Comparison of ENCODE assay signal across 28 cellular contexts in genomic region chr2:45396671-45397070, GRCh38.
"Had no signal": no experiment of that assay in that cellular context is flagged by ENCODE, and none has a peak within 500 bp of the region (broad histone marks: within the 10 kb centered on the region; RNA-seq: fewer than 3 reads in every experiment).

No MANE protein-coding gene starts in this region.

- H3K36me3 ChIP-seq: neural progenitor cell, right lobe of liver had no signal

- H3K4me3 Mint-ChIP-seq: activated CD4-positive, alpha-beta memory T cell treated with anti-CD3 and anti-CD28 coated beads, Interleukin-2, amount 10 ng/mL, durations not matched to agents 7 days and 5 days; activated naive CD4-positive, alpha-beta T cell treated with anti-CD3 and anti-CD28 coated beads, Interleukin-2, amount 10 ng/mL, durations not matched to agents 7 days and 5 days; activated naive CD8-positive, alpha-beta T cell treated with anti-CD3 and anti-CD28 coated beads, Interleukin-2, amount 50 U/mL, for 24 hours; activated T-cell treated with anti-CD3 and anti-CD28 coated beads, Interleukin-2, amount 50 U/mL, for 72 hours; brain; dendritic cell treated with granulocyte-macrophage colony-stimulating factor and Interleukin-4, amounts not matched to agents 40 ng/mL and 50 ng/mL, for 4 days; immature natural killer cell; naive thymus-derived CD4-positive, alpha-beta T cell; neural progenitor cell; stimulated activated effector memory CD8-positive, alpha-beta T cell treated with anti-CD3 and anti-CD28 coated beads, Interleukin-12 subunit alpha, Interleukin-12 subunit beta, amount 100 ng/mL, for 72 hours; stimulated activated naive CD8-positive, alpha-beta T cell treated with anti-CD3 and anti-CD28 coated beads, Interleukin-15, amount 100 ng/mL, for 72 hours had no signal

- H3K4me1 ChIP-seq: left ventricle myocardium inferior, right lobe of liver, tibial artery had no signal

- H3K9me3 ChIP-seq: left ventricle myocardium inferior, right lobe of liver, tibial artery had no signal

- H3K27me3 Mint-ChIP-seq: activated CD4-positive, alpha-beta memory T cell treated with anti-CD3 and anti-CD28 coated beads, Interleukin-2, amount 10 ng/mL, durations not matched to agents 7 days and 5 days; activated naive CD4-positive, alpha-beta T cell treated with anti-CD3 and anti-CD28 coated beads, Interleukin-2, amount 10 ng/mL, durations not matched to agents 7 days and 5 days; activated naive CD8-positive, alpha-beta T cell treated with anti-CD3 and anti-CD28 coated beads, Interleukin-2, amount 50 U/mL, for 24 hours; brain; dendritic cell treated with granulocyte-macrophage colony-stimulating factor and Interleukin-4, amounts not matched to agents 40 ng/mL and 50 ng/mL, for 4 days; naive thymus-derived CD4-positive, alpha-beta T cell; stimulated activated naive CD8-positive, alpha-beta T cell treated with anti-CD3 and anti-CD28 coated beads, Interleukin-15, amount 100 ng/mL, for 72 hours had no signal

- H3K9ac ChIP-seq: neural progenitor cell had no signal

- H3K27ac Mint-ChIP-seq: activated CD4-positive, alpha-beta memory T cell treated with anti-CD3 and anti-CD28 coated beads, Interleukin-2, amount 10 ng/mL, durations not matched to agents 7 days and 5 days; activated naive CD4-positive, alpha-beta T cell treated with anti-CD3 and anti-CD28 coated beads, Interleukin-2, amount 10 ng/mL, durations not matched to agents 7 days and 5 days; activated naive CD8-positive, alpha-beta T cell treated with anti-CD3 and anti-CD28 coated beads, Interleukin-2, amount 50 U/mL, for 24 hours; activated T-cell treated with anti-CD3 and anti-CD28 coated beads, Interleukin-2, amount 50 U/mL, for 72 hours; brain; dendritic cell treated with granulocyte-macrophage colony-stimulating factor and Interleukin-4, amounts not matched to agents 40 ng/mL and 50 ng/mL, for 4 days; immature natural killer cell; naive thymus-derived CD4-positive, alpha-beta T cell; neural progenitor cell; stimulated activated effector memory CD8-positive, alpha-beta T cell treated with anti-CD3 and anti-CD28 coated beads, Interleukin-12 subunit alpha, Interleukin-12 subunit beta, amount 100 ng/mL, for 72 hours; stimulated activated naive CD8-positive, alpha-beta T cell treated with anti-CD3 and anti-CD28 coated beads, Interleukin-15, amount 100 ng/mL, for 72 hours had no signal

- H3K4me2 ChIP-seq: hepatocyte, neural progenitor cell had no signal

- H3K9me3 Mint-ChIP-seq: activated CD4-positive, alpha-beta memory T cell treated with anti-CD3 and anti-CD28 coated beads, Interleukin-2, amount 10 ng/mL, durations not matched to agents 7 days and 5 days; activated naive CD4-positive, alpha-beta T cell treated with anti-CD3 and anti-CD28 coated beads, Interleukin-2, amount 10 ng/mL, durations not matched to agents 7 days and 5 days; activated naive CD8-positive, alpha-beta T cell treated with anti-CD3 and anti-CD28 coated beads, Interleukin-2, amount 50 U/mL, for 24 hours; activated T-cell treated with anti-CD3 and anti-CD28 coated beads, Interleukin-2, amount 50 U/mL, for 72 hours; brain; dendritic cell treated with granulocyte-macrophage colony-stimulating factor and Interleukin-4, amounts not matched to agents 40 ng/mL and 50 ng/mL, for 4 days; immature natural killer cell; naive thymus-derived CD4-positive, alpha-beta T cell; neural progenitor cell; stimulated activated effector memory CD8-positive, alpha-beta T cell treated with anti-CD3 and anti-CD28 coated beads, Interleukin-12 subunit alpha, Interleukin-12 subunit beta, amount 100 ng/mL, for 72 hours; stimulated activated naive CD8-positive, alpha-beta T cell treated with anti-CD3 and anti-CD28 coated beads, Interleukin-15, amount 100 ng/mL, for 72 hours had no signal

- H3K27me3 ChIP-seq: hepatocyte, neural progenitor cell, right lobe of liver, tibial artery had no signal

- H3K4me1 Mint-ChIP-seq: activated CD4-positive, alpha-beta memory T cell treated with anti-CD3 and anti-CD28 coated beads, Interleukin-2, amount 10 ng/mL, durations not matched to agents 7 days and 5 days; activated naive CD4-positive, alpha-beta T cell treated with anti-CD3 and anti-CD28 coated beads, Interleukin-2, amount 10 ng/mL, durations not matched to agents 7 days and 5 days; activated naive CD8-positive, alpha-beta T cell treated with anti-CD3 and anti-CD28 coated beads, Interleukin-2, amount 50 U/mL, for 24 hours; immature natural killer cell; naive thymus-derived CD4-positive, alpha-beta T cell; stimulated activated effector memory CD8-positive, alpha-beta T cell treated with anti-CD3 and anti-CD28 coated beads, Interleukin-12 subunit alpha, Interleukin-12 subunit beta, amount 100 ng/mL, for 72 hours; stimulated activated naive CD8-positive, alpha-beta T cell treated with anti-CD3 and anti-CD28 coated beads, Interleukin-15, amount 100 ng/mL, for 72 hours had no signal

- H3K27ac ChIP-seq: hepatocyte, left ventricle myocardium inferior, neural progenitor cell, right lobe of liver, tibial artery had no signal

- H3K36me3 Mint-ChIP-seq: activated naive CD4-positive, alpha-beta T cell treated with anti-CD3 and anti-CD28 coated beads, Interleukin-2, amount 10 ng/mL, durations not matched to agents 7 days and 5 days; stimulated activated effector memory CD8-positive, alpha-beta T cell treated with anti-CD3 and anti-CD28 coated beads, Interleukin-12 subunit alpha, Interleukin-12 subunit beta, amount 100 ng/mL, for 72 hours had no signal

- H2AFZ ChIP-seq: hepatocyte, neural progenitor cell had no signal

- H3K79me2 ChIP-seq: hepatocyte had no signal

- H3K4me3 ChIP-seq: hepatocyte, left ventricle myocardium inferior, neural progenitor cell, right lobe of liver, tibial artery had no signal

- DNase-seq: activated CD4-positive, alpha-beta memory T cell treated with anti-CD3 and anti-CD28 coated beads, Interleukin-2, amount 10 ng/mL, durations not matched to agents 7 days and 5 days; activated CD4-positive, alpha-beta T cell treated with anti-CD3 and anti-CD28 coated beads for 48 hours; activated CD4-positive, CD25-positive, alpha-beta regulatory T cell; activated effector memory CD4-positive, alpha-beta T cell treated with Interleukin-2 at 50 U/mL for 16 hours; activated naive CD4-positive, alpha-beta T cell treated with anti-CD3 and anti-CD28 coated beads, Interleukin-2, amount 10 ng/mL, durations not matched to agents 7 days and 5 days; activated naive CD8-positive, alpha-beta T cell treated with anti-CD3 and anti-CD28 coated beads, Interleukin-2, amount 50 U/mL, for 24 hours; activated T-cell treated with anti-CD3 and anti-CD28 coated beads, Interleukin-2, amount 50 U/mL, for 72 hours; aorta; effector CD4-positive, alpha-beta T cell; erythroblast; glutamatergic neuron; immature natural killer cell; kidney glomerular epithelial cell; left ventricle myocardium inferior; naive thymus-derived CD4-positive, alpha-beta T cell; posterior cingulate gyrus; right lobe of liver; small intestine; stimulated activated CD4-positive, alpha-beta T cell treated with anti-CD3 and anti-CD28 coated beads, Interleukin-2, amount 100 ng/mL, for 24 hours; stimulated activated naive CD8-positive, alpha-beta T cell treated with anti-CD3 and anti-CD28 coated beads, Interleukin-15, amount 100 ng/mL, for 72 hours; tibial artery had no signal

- ATAC-seq: activated naive CD8-positive, alpha-beta T cell treated with anti-CD3 and anti-CD28 coated beads, Interleukin-2, amount 50 U/mL, for 24 hours; activated T-cell treated with anti-CD3 and anti-CD28 coated beads, Interleukin-2, amount 50 U/mL, for 72 hours; naive thymus-derived CD4-positive, alpha-beta T cell; right lobe of liver; stimulated activated effector memory CD8-positive, alpha-beta T cell treated with anti-CD3 and anti-CD28 coated beads, Interleukin-12 subunit alpha, Interleukin-12 subunit beta, amount 100 ng/mL, for 72 hours; stimulated activated naive CD8-positive, alpha-beta T cell treated with anti-CD3 and anti-CD28 coated beads, Interleukin-15, amount 100 ng/mL, for 72 hours had no signal

- FAIRE-seq: endometrium, frontal cortex had no signal
